11 cellular contexts compared by ENCODE assay signal in genomic region chr11:111367411-111368284, GRCh38. TPM values are rescaled to one million over a fixed set of nuclear protein-coding genes. Genes with fewer than 3 reads are reported as not detected.
DNase-seq lines count a peak whose midpoint lies in the region; ATAC-seq and TF ChIP-seq lines count a peak whose summit lies in the region.
"Had no signal": no experiment of that assay in that cellular context is flagged by ENCODE, and none has a peak within 500 bp of the region (broad histone marks: within the 10 kb centered on the region; RNA-seq: fewer than 3 reads in every experiment).

No MANE protein-coding gene starts in this region.

- dilution Hi-C loops in IMR-90 (cut with HindIII; ENCODE audit: low sequenced_read_pairs, unreplicated experiment): no loop called here

- no peaks in the 10 kb centered on the region for H3K9me1 ChIP-seq in IMR-90 (ENCODE audit: insufficient read depth, low read length)

- H4K20me1 ChIP-seq in IMR-90 (ENCODE audit: insufficient read depth, low read length): no peaks in the 10 kb centered on the region

- H2AK9ac ChIP-seq in IMR-90 (replicated peaks; ENCODE audit: low read depth, low read length, poor library complexity): no peak overlapping the region

- H2BK15ac ChIP-seq in IMR-90 (ENCODE audit: low read depth, low read length): no peak overlapping the region

- H4K5ac ChIP-seq in IMR-90 (ENCODE audit: low read depth, low read length): no peak overlapping the region

- TF ChIP-seq POLR2A in IMR-90 (IDR thresholded peaks at IDR 0.05; ENCODE audit: low read depth, low read length): no peak

- H3K27me3 Mint-ChIP-seq in T-cell: no peaks in the 10 kb centered on the region
- no peaks in the 10 kb centered on the region for H3K27me3 Mint-ChIP-seq in CD4-positive, alpha-beta T cell

- H3K9me3 Mint-ChIP-seq in T-cell: no peaks in the 10 kb centered on the region
- no peaks in the 10 kb centered on the region for H3K9me3 Mint-ChIP-seq in CD4-positive, alpha-beta T cell

- BruUV-seq in IMR-90 (replicated peaks; lab: Mats Ljungman, UMichigan): no TSS peak

- H2BK20ac ChIP-seq in IMR-90 (ENCODE audit: low read depth, low read length): no peak overlapping the region

- peak overlapping the region; percentile 33 for H3K4me3 ChIP-seq in GM06990 (replicated peaks; ENCODE audit: low read depth, low read length)
- H3K4me3 ChIP-seq in IMR-90 (ENCODE audit: insufficient read depth, low read depth, low read length): no peak overlapping the region
- H3K4me3 ChIP-seq: SK-N-MC had no signal

- no peak overlapping the region for H3K4me3 Mint-ChIP-seq in T-cell
- no peak overlapping the region for H3K4me3 Mint-ChIP-seq in CD4-positive, alpha-beta T cell

- H3K27ac ChIP-seq in IMR-90 (ENCODE audit: insufficient read depth, low read length): no peak overlapping the region
- no peak overlapping the region for H3K27ac ChIP-seq in CD4-positive, alpha-beta T cell (ENCODE audit: low read depth, low read length)
- H3K27ac ChIP-seq: SK-N-MC had no signal

- H3K18ac ChIP-seq in IMR-90 (ENCODE audit: low read depth, low read length): no peak overlapping the region

- ATAC-seq in HG02798 (IDR thresholded peaks at IDR 0.05; ENCODE audit: poor library complexity, unreplicated experiment) (peak; percentile 54), IMR-90 (ENCODE audit: low read depth) (no peak), T-cell (replicated peaks in 1 of 4) (no peak)
- no peak for ATAC-seq in CD4-positive, alpha-beta T cell (ENCODE audit: poor library complexity)

- H3K14ac ChIP-seq in IMR-90 (replicated peaks; ENCODE audit: low read depth, low read length): no peak overlapping the region

- no peaks in the 10 kb centered on the region for H3K79me1 ChIP-seq in IMR-90 (ENCODE audit: low read depth in 1 of 2, low read length in 2 of 2)

- H3K9ac ChIP-seq in IMR-90 (ENCODE audit: low read depth, low read length): no peak overlapping the region

- peak overlapping the region; percentile 1 for H2AFZ ChIP-seq in IMR-90 (replicated peaks; ENCODE audit: low read length, poor library complexity)

- H3K4me1 Mint-ChIP-seq in T-cell: peaks cover 0 to 11% (median 4%) of the 10 kb centered on the region in 3 donors
- H3K4me1 Mint-ChIP-seq in CD4-positive, alpha-beta T cell (ENCODE audit: low read depth): no peaks in the 10 kb centered on the region

- H3K4me2 ChIP-seq in IMR-90 (ENCODE audit: low read depth, low read length): no peak overlapping the region

- no peak overlapping the region for H2BK120ac ChIP-seq in IMR-90 (ENCODE audit: low read depth, low read length)

- no peak overlapping the region for H4K91ac ChIP-seq in IMR-90 (ENCODE audit: insufficient read depth, low read depth, low read length)

- H2BK5ac ChIP-seq in IMR-90 (ENCODE audit: low read depth, low read length, poor library complexity, severe bottlenecking): no peak overlapping the region

- in situ Hi-C loops in IMR-90 (cut with MboI; ENCODE audit: low sequenced_read_pairs): no loop called here

- no peak overlapping the region for H4K8ac ChIP-seq in IMR-90 (ENCODE audit: low read depth in 2 of 2, low read length in 2 of 2)

- intact Hi-C loops in IMR-90 (cut with micrococcal nuclease): no loop called here
- intact Hi-C loops in CD4-positive, alpha-beta T cell (cut with DNase I, micrococcal nuclease): no loop called here

- TF ChIP-seq CTCF in GM06990 (IDR thresholded peaks at IDR 0.05; ENCODE audit: insufficient read depth, low read length, poor library complexity, severe bottlenecking): no peak
- TF ChIP-seq CTCF in IMR-90 (conservative IDR thresholded peaks at IDR 0.05; ENCODE audit: low read depth, low read length): no peak
- TF ChIP-seq CTCF in CD4-positive, alpha-beta T cell (IDR thresholded peaks at IDR 0.05): no peak

- no peak overlapping the region for H3K23ac ChIP-seq in IMR-90 (ENCODE audit: low read depth, low read length)

- no peak for TF ChIP-seq RAD21 in IMR-90 (IDR thresholded peaks at IDR 0.05; ENCODE audit: low read length)

- H3K27ac Mint-ChIP-seq in T-cell: no peak overlapping the region
- H3K27ac Mint-ChIP-seq in CD4-positive, alpha-beta T cell: no peak overlapping the region

- no peaks in the 10 kb centered on the region for H3K36me3 Mint-ChIP-seq in T-cell
- no peaks in the 10 kb centered on the region for H3K36me3 Mint-ChIP-seq in CD4-positive, alpha-beta T cell (ENCODE audit: low read depth)

- H3K27me3 ChIP-seq in GM06990 (replicated peaks; ENCODE audit: control insufficient read depth, insufficient read depth, low read length): no peaks in the 10 kb centered on the region
- H3K27me3 ChIP-seq in IMR-90 (ENCODE audit: control insufficient read depth, insufficient read depth, low read length): peaks cover 50% of the 10 kb centered on the region
- H3K27me3 ChIP-seq in CD4-positive, alpha-beta T cell (ENCODE audit: control insufficient read depth, insufficient read depth, low read length): no peaks in the 10 kb centered on the region

- H3K4me1 ChIP-seq in IMR-90 (ENCODE audit: control insufficient read depth, insufficient read depth, low read length): no peaks in the 10 kb centered on the region

- no peaks in the 10 kb centered on the region; the same call in 1 of the 2 replicates for H3K9me3 ChIP-seq in IMR-90 (ENCODE audit: control insufficient read depth, insufficient read depth, low read length)
- H3K9me3 ChIP-seq in CD4-positive, alpha-beta T cell (ENCODE audit: control insufficient read depth, low read length): no peaks in the 10 kb centered on the region

- no peak overlapping the region for H3K4ac ChIP-seq in IMR-90 (ENCODE audit: low read depth, low read length)

- WGBS in IMR-90 (ENCODE audit: extremely low coverage in 2 of 2, insufficient read length in 1 of 2), 2 experiments: 75% methylated on average over 9 of the region's 12 CpGs; no CpG with 5 or more reads in 1 of the 2 experiments

- H3K36me3 ChIP-seq in GM06990 (ENCODE audit: control insufficient read depth, insufficient read depth, low read length): peaks cover 30% of the 10 kb centered on the region
- no peaks in the 10 kb centered on the region for H3K36me3 ChIP-seq in IMR-90 (ENCODE audit: control insufficient read depth, insufficient read depth, low read length)

- POLR2A ChIA-PET in IMR-90 (lab: Charles Lee; ENCODE audit: unreplicated experiment): no interaction called here
- POLR2A ChIA-PET in T-cell (lab: Charles Lee): no interaction called here
- POLR2A ChIA-PET in CD4-positive, alpha-beta T cell (lab: Charles Lee): no interaction called here

- CTCF ChIA-PET in IMR-90 (lab: Yijun Ruan, JAX) (no interaction called here), T-cell (lab: Charles Lee) (no interaction called here)
- CTCF ChIA-PET in CD4-positive, alpha-beta T cell (lab: Charles Lee): no interaction called here

- DNase-seq in GM06990 (ENCODE audit: extremely low read depth, insufficient read length) (peak; percentile 74), GM19238 (ENCODE audit: insufficient read length, low spot score) (peak; percentile 50), IMR-90 (no peak), T-cell (no peak), SKM-1 treated with dmso at 0.1 percent for 144 hours (lab: John Stamatoyannopoulos, UW; ENCODE audit: unreplicated experiment) (no peak), amniotic stem cell (lab: John Stamatoyannopoulos, UW) (no peak)
- DNase-seq in CD4-positive, alpha-beta T cell: no peak
- DNase-seq: NCI-H187 treated with DMSO at 0.1 percent for 48 hours had no signal

- no peak overlapping the region for H2AK5ac ChIP-seq in IMR-90 (ENCODE audit: low read depth, low read length)

- H3K56ac ChIP-seq in IMR-90 (ENCODE audit: extremely low read depth, insufficient read depth, low read length): no peak overlapping the region

TF ChIP-seq in IMR-90, 13 proteins besides CTCF, POLR2A, EP300 and RAD21:
- TF ChIP-seq RFX5 (IDR thresholded peaks at IDR 0.05; ENCODE audit: low read depth, low read length) (no peak), SMC3 (IDR thresholded peaks at IDR 0.05; ENCODE audit: low read depth, low read length) (no peak), CHD1 (IDR thresholded peaks at IDR 0.05; ENCODE audit: low read depth, low read length) (no peak), CEBPB (IDR thresholded peaks at IDR 0.05; ENCODE audit: low read depth, low read length) (no peak), FOS (IDR thresholded peaks at IDR 0.05; ENCODE audit: low read depth, low read length) (no peak), RCOR1 (IDR thresholded peaks at IDR 0.05; ENCODE audit: insufficient replicate concordance, low read length) (no peak), BHLHE40 (IDR thresholded peaks at IDR 0.05; ENCODE audit: low read depth, low read length) (no peak), ELK1 (IDR thresholded peaks at IDR 0.05; ENCODE audit: borderline replicate concordance, low read depth, low read length) (no peak), MAZ (IDR thresholded peaks at IDR 0.05; ENCODE audit: borderline replicate concordance, low read depth, low read length) (no peak), USF2 (IDR thresholded peaks at IDR 0.05; ENCODE audit: low read depth, low read length) (no peak), MXI1 (IDR thresholded peaks at IDR 0.05; ENCODE audit: borderline replicate concordance, low read depth, low read length) (no peak)
TF ChIP-seq in IMR-90: peak in this region for 0.

RNA-seq across cellular contexts. Expression of gene POU2AF1, which starts 11.4 kb away (rescaled TPM):
- not detected in 2 replicates for total RNA-seq in IMR-90 (2012; rRNA removed)
- not detected in 2 replicates for polyA plus RNA-seq in IMR-90 (2012; rRNA removed)
- not detected in 2 replicates for polyA plus RNA-seq in IMR-90 (2012; cell fraction: cytosol; rRNA removed)
- polyA plus RNA-seq in IMR-90 (2012; cell fraction: nucleus; rRNA removed; ENCODE audit: low replicate concordance): 0.02 TPM in 1 of 2 replicates, not detected in the other
- total RNA-seq in T-cell: 1 to 10 TPM; 3.4 to 9.3 (median 4.3) TPM
- under 1 TPM; 0.52 to 0.78 TPM for total RNA-seq in CD4-positive, alpha-beta T cell
- total RNA-seq: H1 had no signal
- polyA plus RNA-seq: H1 had no signal

Comparison
In these comparisons a context has a peak if more than half of its experiments do, and no peak if none do; other contexts are left out.
1. DNase-seq: peak in GM06990 (single experiment) and GM19238 (single experiment); none in IMR-90 (single experiment), T-cell (0 of 34), SKM-1 treated with dmso at 0.1 percent for 144 hours (single experiment), CD4-positive, alpha-beta T cell (0 of 10) and amniotic stem cell (single experiment).